ENCODE assay signal across 25 cellular contexts in genomic region chr13:93766719-93767118, GRCh38.
DNase-seq lines count a peak whose midpoint lies in the region; ATAC-seq, FAIRE-seq and TF ChIP-seq lines count a peak whose summit lies in the region.
"Had no signal": no experiment of that assay in that cellular context is flagged by ENCODE, and none has a peak within 500 bp of the region (broad histone marks: within the 10 kb centered on the region; RNA-seq: fewer than 3 reads in every experiment).

No MANE protein-coding gene starts in this region.

- H3K9me1 ChIP-seq in IMR-90 (ENCODE audit: insufficient read depth, low read length) = no peaks in the 10 kb centered on the region

- H3K4ac ChIP-seq in IMR-90 (ENCODE audit: low read depth, low read length) = no peak overlapping the region

- peaks cover 32% of the 10 kb centered on the region for H3F3A ChIP-seq in smooth muscle cell (ENCODE audit: low read depth)

- no peak overlapping the region for H4K8ac ChIP-seq in IMR-90 (ENCODE audit: low read depth in 2 of 2, low read length in 2 of 2)

- no peak overlapping the region for H3K9ac ChIP-seq in IMR-90 (ENCODE audit: low read depth, low read length)
- peak overlapping the region; percentile 73 for H3K9ac ChIP-seq in HepG2 (ENCODE audit: insufficient read depth, low read depth, low read length)
- H3K9ac ChIP-seq in smooth muscle cell (ENCODE audit: low read depth) = no peak overlapping the region
- H3K9ac ChIP-seq: KMS-11 had no signal

- H3K4me2 ChIP-seq in IMR-90 (ENCODE audit: low read depth, low read length) (no peak overlapping the region), HepG2 (ENCODE audit: low read depth, low read length) (peak overlapping the region; percentile 77), smooth muscle cell (peak overlapping the region; percentile 38)
- H3K4me2 ChIP-seq: KMS-11, PC-9 had no signal

- H4K20me1 ChIP-seq in IMR-90 (ENCODE audit: insufficient read depth, low read length) (no peaks in the 10 kb centered on the region), HepG2 (ENCODE audit: insufficient read depth, low read length) (no peaks in the 10 kb centered on the region), smooth muscle cell (ENCODE audit: low read depth) (no peaks in the 10 kb centered on the region)

- no peak overlapping the region for H2BK20ac ChIP-seq in IMR-90 (ENCODE audit: low read depth, low read length)

- H3K36me3 ChIP-seq in IMR-90 (ENCODE audit: control insufficient read depth, insufficient read depth, low read length) = no peaks in the 10 kb centered on the region
- no peaks in the 10 kb centered on the region for H3K36me3 ChIP-seq in HepG2 (replicated peaks in 1 of 2; ENCODE audit: control insufficient read depth in 1 of 2, insufficient read depth in 2 of 2, low read length in 2 of 2)
- no peaks in the 10 kb centered on the region for H3K36me3 ChIP-seq in smooth muscle cell (ENCODE audit: low read depth)
- no peaks in the 10 kb centered on the region for H3K36me3 ChIP-seq in ascending aorta
- H3K36me3 ChIP-seq: BE2C, SJSA1 had no signal

- no peak overlapping the region for H4K5ac ChIP-seq in IMR-90 (ENCODE audit: low read depth, low read length)

- H3K27ac Mint-ChIP-seq in chondrocyte (ENCODE audit: unreplicated experiment) = peak overlapping the region; percentile 77
- H3K27ac Mint-ChIP-seq: CD14-positive monocyte; CD8-positive, alpha-beta memory T cell; IgD-negative memory B cell had no signal

- ATAC-seq in IMR-90 (ENCODE audit: low read depth) (no peak), HepG2 (no peak)
- ATAC-seq: Right ventricle myocardium inferior had no signal

- H4K91ac ChIP-seq in IMR-90 (ENCODE audit: insufficient read depth, low read depth, low read length) = no peak overlapping the region

- dilution Hi-C loops in IMR-90 (cut with HindIII; ENCODE audit: low sequenced_read_pairs, unreplicated experiment) = no loop called here

- intact Hi-C loops in IMR-90 (cut with micrococcal nuclease) = loop anchor here (10.0 kb wide), 1 partner anchor 922 kb away; no protein-coding TSS in a partner anchor
- intact Hi-C loops in HepG2 (cut with micrococcal nuclease; ENCODE audit: unreplicated experiment) = loop anchor here (2.0 kb wide), 1 partner anchor 518 kb away; no protein-coding TSS in a partner anchor
- intact Hi-C loops in head of caudate nucleus (cut with DNase I) = no loop called here
- intact Hi-C loops in ascending aorta (cut with DNase I) = no loop called here

- CTCF ChIA-PET in IMR-90 (lab: Yijun Ruan, JAX) = no interaction called here
- CTCF ChIA-PET in HepG2 (lab: Yijun Ruan, JAX; ENCODE audit: low intra/inter-chr PET ratio, low total read pairs) = no interaction called here

- H3K79me2 ChIP-seq in HepG2 (ENCODE audit: insufficient read depth, low read length) = no peaks in the 10 kb centered on the region
- H3K79me2 ChIP-seq in smooth muscle cell (ENCODE audit: low read depth) = no peaks in the 10 kb centered on the region

- DNase-seq in IMR-90 = no peak
- DNase-seq in chondrocyte (ENCODE audit: low spot score) = no peak
- no peak for DNase-seq in HepG2 (ENCODE audit: low spot score)
- DNase-seq in smooth muscle cell (lab: John Stamatoyannopoulos, UW; ENCODE audit: unreplicated experiment) = no peak
- no peak for DNase-seq in head of caudate nucleus
- DNase-seq in ascending aorta (ENCODE audit: low spot score in 2 of 2) = no peak
- no peak for DNase-seq in G401 (ENCODE audit: low spot score)
- DNase-seq: BE2C; Calu3; CD8-positive, alpha-beta memory T cell; DMS153; DND-41; MM.1S; NCI-H2029; NCI-H446; NCI-H524 treated with DMSO at 0.1 percent for 48 hours; NCI-H774; PC-9 had no signal

- H3K14ac ChIP-seq in IMR-90 (replicated peaks; ENCODE audit: low read depth, low read length) = no peak overlapping the region

- H3K9me3 Mint-ChIP-seq in chondrocyte (ENCODE audit: low read depth) = peaks cover 4% of the 10 kb centered on the region

- TF ChIP-seq CTCF in IMR-90 (conservative IDR thresholded peaks at IDR 0.05; ENCODE audit: low read depth, low read length) = no peak
- no peak for TF ChIP-seq CTCF in chondrocyte (IDR thresholded peaks at IDR 0.05)
- no peak for TF ChIP-seq CTCF in HepG2 (CRISPR knock-in tag; IDR thresholded peaks at IDR 0.05)
- no peak for TF ChIP-seq CTCF in smooth muscle cell (IDR thresholded peaks at IDR 0.05; ENCODE audit: borderline replicate concordance, insufficient read depth, poor library complexity, severe bottlenecking)
- no peak for TF ChIP-seq CTCF in ascending aorta (IDR thresholded peaks at IDR 0.05)

- peak overlapping the region; percentile 53; the same call in 1 of the 2 replicates for H3K18ac ChIP-seq in IMR-90 (ENCODE audit: low read depth, low read length)

- H3K36me3 Mint-ChIP-seq in chondrocyte (ENCODE audit: low read depth) = peaks cover 3% of the 10 kb centered on the region
- H3K36me3 Mint-ChIP-seq: CD14-positive monocyte; CD8-positive, alpha-beta memory T cell; IgD-negative memory B cell had no signal

- no peak overlapping the region for H2AK9ac ChIP-seq in IMR-90 (replicated peaks; ENCODE audit: low read depth, low read length, poor library complexity)

- TF ChIP-seq EP300 in HepG2 (IDR thresholded peaks at IDR 0.05; ENCODE audit: low read depth in 2 of 2, low read length in 2 of 2) (no peak), HepG2 (CRISPR knock-in tag; IDR thresholded peaks at IDR 0.05; ENCODE audit: borderline replicate concordance) (no peak)

- FAIRE-seq in HepG2 (lab: Jason Lieb, UNC) = no peak
- FAIRE-seq: GM19239, HTR-8/SVneo had no signal

- H3K27me3 ChIP-seq in IMR-90 (ENCODE audit: control insufficient read depth, insufficient read depth, low read length) = no peaks in the 10 kb centered on the region
- H3K27me3 ChIP-seq in HepG2 (ENCODE audit: control insufficient read depth in 1 of 2, insufficient read depth in 2 of 2, low read length in 2 of 2) = no peaks in the 10 kb centered on the region
- H3K27me3 ChIP-seq in smooth muscle cell (ENCODE audit: low read depth) = no peaks in the 10 kb centered on the region
- no peaks in the 10 kb centered on the region for H3K27me3 ChIP-seq in ascending aorta
- H3K27me3 ChIP-seq: BE2C, SJSA1 had no signal

- H2AK5ac ChIP-seq in IMR-90 (ENCODE audit: low read depth, low read length) = no peak overlapping the region

- TF ChIP-seq POLR2A in IMR-90 (IDR thresholded peaks at IDR 0.05; ENCODE audit: low read depth, low read length) = no peak
- no peak for TF ChIP-seq POLR2A in HepG2 (IDR thresholded peaks at IDR 0.05; ENCODE audit: insufficient read depth in 1 of 2, low read depth in 2 of 2, low read length in 2 of 2)

- H3K27ac ChIP-seq in IMR-90 (ENCODE audit: insufficient read depth, low read length) (no peak overlapping the region), HepG2 (ENCODE audit: extremely low read length, insufficient read depth, low read length) (peak overlapping the region; percentile 98), smooth muscle cell (ENCODE audit: low read depth) (peak overlapping the region; percentile 50), ascending aorta (peak overlapping the region in 1 of 2 donors; percentile 27)
- H3K27ac ChIP-seq: KMS-11, PC-9, SJSA1 had no signal

- no peak overlapping the region for H3K4me3 Mint-ChIP-seq in chondrocyte (ENCODE audit: unreplicated experiment)
- H3K4me3 Mint-ChIP-seq: CD14-positive monocyte; CD8-positive, alpha-beta memory T cell; IgD-negative memory B cell had no signal

- in situ Hi-C loops in IMR-90 (cut with MboI; ENCODE audit: low sequenced_read_pairs) = no loop called here
- in situ Hi-C loops in HepG2 (cut with HindIII; ENCODE audit: extremely low pct_ligation_motif_present, low pct_unique_long_range_greater_than_20kb) = loop anchor here (25.0 kb wide), 1 partner anchor 529 kb away; the partner anchor contains the start of gene GPC6
- in situ Hi-C loops in G401 (cut with HindIII; ENCODE audit: low sequenced_read_pairs) = no loop called here

- H2BK15ac ChIP-seq in IMR-90 (ENCODE audit: low read depth, low read length) = no peak overlapping the region

- H3K9me3 ChIP-seq in IMR-90 (ENCODE audit: control insufficient read depth, insufficient read depth, low read length) (no peaks in the 10 kb centered on the region), HepG2 (ENCODE audit: low read length) (peaks cover 15% of the 10 kb centered on the region; the same call in 1 of the 2 replicates), smooth muscle cell (replicated peaks; ENCODE audit: low read depth) (no peaks in the 10 kb centered on the region), ascending aorta (no peaks in the 10 kb centered on the region)
- H3K9me3 ChIP-seq: BE2C, SJSA1 had no signal

- H2AFZ ChIP-seq in IMR-90 (replicated peaks; ENCODE audit: low read length, poor library complexity) = no peak overlapping the region
- H2AFZ ChIP-seq in HepG2 (ENCODE audit: low read length) = peak overlapping the region; percentile 66
- no peak overlapping the region for H2AFZ ChIP-seq in smooth muscle cell (ENCODE audit: low read depth)
- H2AFZ ChIP-seq: PC-9 had no signal

- BruUV-seq in IMR-90 (replicated peaks; lab: Mats Ljungman, UMichigan) = no TSS peak
- BruUV-seq in HepG2 (replicated peaks; lab: Mats Ljungman, UMichigan) = TSS peak; percentile 92

- H3K27me3 Mint-ChIP-seq in chondrocyte (ENCODE audit: low read depth) = no peaks in the 10 kb centered on the region
- H3K27me3 Mint-ChIP-seq: CD8-positive, alpha-beta memory T cell; IgD-negative memory B cell had no signal

- no peak overlapping the region for H3K23ac ChIP-seq in IMR-90 (ENCODE audit: low read depth, low read length)

- H3K4me1 Mint-ChIP-seq in chondrocyte (ENCODE audit: low read depth) = peaks cover 68% of the 10 kb centered on the region
- H3K4me1 Mint-ChIP-seq: CD14-positive monocyte; CD8-positive, alpha-beta memory T cell; IgD-negative memory B cell had no signal

- H3K4me3 ChIP-seq in IMR-90 (ENCODE audit: insufficient read depth, low read depth, low read length) (no peak overlapping the region), HepG2 (replicated peaks in 1 of 3; ENCODE audit: insufficient read depth in 1 of 3, low read depth in 2 of 3, low read length in 3 of 3) (peak overlapping the region; percentile 32 to 58 (median 56); a peak in 5 of 6 replicates), smooth muscle cell (peak overlapping the region; percentile 38), ascending aorta (no peak overlapping the region)
- H3K4me3 ChIP-seq: PC-9, SJSA1 had no signal

- POLR2A ChIA-PET in IMR-90 (lab: Charles Lee; ENCODE audit: unreplicated experiment) (no interaction called here), HepG2 (lab: Yijun Ruan, JAX) (interaction anchor here (0.7 to 2.9 kb wide), 15 partner anchors 9 to 578 kb away, joined by 3 to 17 read pairs (median 6); no protein-coding TSS in a partner anchor)

- H3K79me1 ChIP-seq in IMR-90 (ENCODE audit: low read depth in 1 of 2, low read length in 2 of 2) = no peaks in the 10 kb centered on the region

- H2BK120ac ChIP-seq in IMR-90 (ENCODE audit: low read depth, low read length) = no peak overlapping the region

- no peak overlapping the region for H3K56ac ChIP-seq in IMR-90 (ENCODE audit: extremely low read depth, insufficient read depth, low read length)

- TF ChIP-seq RAD21 in IMR-90 (IDR thresholded peaks at IDR 0.05; ENCODE audit: low read length) (no peak), HepG2 (CRISPR knock-in tag; IDR thresholded peaks at IDR 0.05) (no peak)

- no CpG with 5 or more reads among the region's 3 CpGs for WGBS in IMR-90 (ENCODE audit: extremely low coverage in 2 of 2, insufficient read length in 1 of 2), 2 experiments
- 32% methylated on average over 3 of the region's 3 CpGs for WGBS in HepG2 (ENCODE audit: low lambda C conversion rate)
- 22% methylated on average over 3 of the region's 3 CpGs for WGBS in smooth muscle cell (ENCODE audit: low lambda C conversion rate)

- H2BK5ac ChIP-seq in IMR-90 (ENCODE audit: low read depth, low read length, poor library complexity, severe bottlenecking) = no peak overlapping the region

- peaks cover 7% of the 10 kb centered on the region for H3K4me1 ChIP-seq in IMR-90 (ENCODE audit: control insufficient read depth, insufficient read depth, low read length)
- H3K4me1 ChIP-seq in HepG2 (ENCODE audit: insufficient read depth, low read length) = peaks cover 41% of the 10 kb centered on the region
- peaks cover 46% of the 10 kb centered on the region for H3K4me1 ChIP-seq in smooth muscle cell (ENCODE audit: low read depth)
- H3K4me1 ChIP-seq in ascending aorta = peaks cover 3 to 5% of the 10 kb centered on the region in 2 donors
- H3K4me1 ChIP-seq: BE2C, SJSA1 had no signal

Comparison
In these comparisons a context has a peak if more than half of its experiments do, and no peak if none do; other contexts are left out.
1. H3K4me3 ChIP-seq: peak in HepG2 (3 of 3) and smooth muscle cell (single experiment); none in IMR-90 (single experiment) and ascending aorta (0 of 2).
2. intact Hi-C loops: an anchor here in IMR-90 (10.0 kb wide) and HepG2 (2.0 kb wide); none called in head of caudate nucleus and ascending aorta.